Comparison of ENCODE assay signal across 9 cellular contexts in genomic region chr14:28294834-28295440, GRCh38.
DNase-seq lines count a peak whose midpoint lies in the region; ATAC-seq and TF ChIP-seq lines count a peak whose summit lies in the region.
"Had no signal": no experiment of that assay in that cellular context is flagged by ENCODE, and none has a peak within 500 bp of the region (broad histone marks: within the 10 kb centered on the region; RNA-seq: fewer than 3 reads in every experiment).

No MANE protein-coding gene starts in this region.

- no peak overlapping the region for H3K4me2 ChIP-seq in OCI-LY1 (ENCODE audit: low read length)

- H3K4me3 ChIP-seq in OCI-LY1 (ENCODE audit: low read depth, low read length, poor library complexity, severe bottlenecking) (no peak overlapping the region), testis (no peak overlapping the region)

- H3K36me3 Mint-ChIP-seq in endothelial cell (ENCODE audit: low read depth, unreplicated experiment): no peaks in the 10 kb centered on the region
- no peaks in the 10 kb centered on the region for H3K36me3 Mint-ChIP-seq in activated T-helper 17 cell treated with anti-CD3 and anti-CD28 coated beads, Interleukin-2, amount 50 U/mL, for 72 hours (ENCODE audit: low read depth)

- peaks cover 5% of the 10 kb centered on the region for H3K4me1 Mint-ChIP-seq in endothelial cell (ENCODE audit: unreplicated experiment)
- H3K4me1 Mint-ChIP-seq in activated T-helper 17 cell treated with anti-CD3 and anti-CD28 coated beads, Interleukin-2, amount 50 U/mL, for 72 hours: no peaks in the 10 kb centered on the region

- H3K27ac ChIP-seq in OCI-LY1 (ENCODE audit: low read depth, low read length, poor library complexity, severe bottlenecking) (no peak overlapping the region), testis (no peak overlapping the region)

- H3K27ac Mint-ChIP-seq in endothelial cell (ENCODE audit: unreplicated experiment): no peak overlapping the region
- H3K27ac Mint-ChIP-seq in activated T-helper 17 cell treated with anti-CD3 and anti-CD28 coated beads, Interleukin-2, amount 50 U/mL, for 72 hours: no peak overlapping the region

- no peaks in the 10 kb centered on the region for H3K4me1 ChIP-seq in OCI-LY1 (ENCODE audit: insufficient read depth, low read length, severe bottlenecking)
- no peaks in the 10 kb centered on the region for H3K4me1 ChIP-seq in testis

- H3K27me3 ChIP-seq in OCI-LY1 (ENCODE audit: insufficient read depth, low read length) (no peaks in the 10 kb centered on the region), testis (no peaks in the 10 kb centered on the region)

- no peak overlapping the region for H3K9ac ChIP-seq in OCI-LY1 (ENCODE audit: low read length)

- H4K20me1 ChIP-seq in OCI-LY1 (ENCODE audit: insufficient read depth, low read length): no peaks in the 10 kb centered on the region

- no peaks in the 10 kb centered on the region for H3K9me2 ChIP-seq in OCI-LY1 (ENCODE audit: low read depth, low read length)

- intact Hi-C loops in testis (cut with DNase I; ENCODE audit: low total_unique reads): no loop called here

- H3K79me2 ChIP-seq in OCI-LY1 (ENCODE audit: insufficient read depth, low read length): no peaks in the 10 kb centered on the region

- no peak overlapping the region for H2AFZ ChIP-seq in OCI-LY1 (ENCODE audit: low read length)

- DNase-seq in SKM-1 treated with dmso at 0.1 percent for 144 hours (lab: John Stamatoyannopoulos, UW; ENCODE audit: unreplicated experiment) (peak; percentile 36), SKM-1 (lab: John Stamatoyannopoulos, UW; ENCODE audit: unreplicated experiment) (no peak), endothelial cell (ENCODE audit: low spot score) (peak; percentile 37), testis (peak; percentile 18), globus pallidus (ENCODE audit: low spot score) (no peak)

- no peak overlapping the region for H3K4me3 Mint-ChIP-seq in endothelial cell (ENCODE audit: unreplicated experiment)
- no peak overlapping the region for H3K4me3 Mint-ChIP-seq in activated T-helper 17 cell treated with anti-CD3 and anti-CD28 coated beads, Interleukin-2, amount 50 U/mL, for 72 hours

- peaks cover 4% of the 10 kb centered on the region for H3K27me3 Mint-ChIP-seq in endothelial cell (ENCODE audit: unreplicated experiment)
- no peaks in the 10 kb centered on the region for H3K27me3 Mint-ChIP-seq in activated T-helper 17 cell treated with anti-CD3 and anti-CD28 coated beads, Interleukin-2, amount 50 U/mL, for 72 hours

- TF ChIP-seq CTCF in OCI-LY1 (IDR thresholded peaks at IDR 0.05; ENCODE audit: low read length) (peak; percentile 56), endothelial cell (IDR thresholded peaks at IDR 0.05; ENCODE audit: unreplicated experiment) (peak; percentile 58), testis (IDR thresholded peaks at IDR 0.05) (peak in 2 of 3 experiments; percentile 6 to 14)

- H3K9me3 ChIP-seq in OCI-LY1 (ENCODE audit: low read length) (no peaks in the 10 kb centered on the region), testis (no peaks in the 10 kb centered on the region)

- 43 to 46% methylated on average over 6 of the region's 6 CpGs for WGBS in testis, 2 donors

- no peaks in the 10 kb centered on the region for H3K9me3 Mint-ChIP-seq in endothelial cell (ENCODE audit: unreplicated experiment)
- H3K9me3 Mint-ChIP-seq in activated T-helper 17 cell treated with anti-CD3 and anti-CD28 coated beads, Interleukin-2, amount 50 U/mL, for 72 hours: peaks cover 38% of the 10 kb centered on the region

- TF ChIP-seq POLR2A in testis (IDR thresholded peaks at IDR 0.05): no peak

- no peaks in the 10 kb centered on the region for H3K36me3 ChIP-seq in OCI-LY1 (ENCODE audit: insufficient read depth, low read length)
- no peaks in the 10 kb centered on the region for H3K36me3 ChIP-seq in testis (ENCODE audit: low read depth, missing control alignments)

- H3F3A ChIP-seq in OCI-LY1 (ENCODE audit: insufficient read depth, low read length): no peaks in the 10 kb centered on the region

- no peak for ATAC-seq in HG03521 (IDR thresholded peaks at IDR 0.05; ENCODE audit: unreplicated experiment)
- ATAC-seq in activated T-helper 17 cell treated with anti-CD3 and anti-CD28 coated beads, Interleukin-2, amount 50 U/mL, for 72 hours (replicated peaks): no peak
- ATAC-seq: right cardiac atrium had no signal

Comparison
In these comparisons a context has a peak if more than half of its experiments do, and no peak if none do; other contexts are left out.
1. DNase-seq: peak in SKM-1 treated with dmso at 0.1 percent for 144 hours (single experiment), endothelial cell (single experiment) and testis (single experiment); none in SKM-1 (single experiment) and globus pallidus (single experiment).
2. Peak in every context shown above with its lines, with median percentiles within 50 percentile points of each other: CTCF ChIP-seq.